7 cellular contexts compared by ENCODE assay signal in the genomic region with DNA sequence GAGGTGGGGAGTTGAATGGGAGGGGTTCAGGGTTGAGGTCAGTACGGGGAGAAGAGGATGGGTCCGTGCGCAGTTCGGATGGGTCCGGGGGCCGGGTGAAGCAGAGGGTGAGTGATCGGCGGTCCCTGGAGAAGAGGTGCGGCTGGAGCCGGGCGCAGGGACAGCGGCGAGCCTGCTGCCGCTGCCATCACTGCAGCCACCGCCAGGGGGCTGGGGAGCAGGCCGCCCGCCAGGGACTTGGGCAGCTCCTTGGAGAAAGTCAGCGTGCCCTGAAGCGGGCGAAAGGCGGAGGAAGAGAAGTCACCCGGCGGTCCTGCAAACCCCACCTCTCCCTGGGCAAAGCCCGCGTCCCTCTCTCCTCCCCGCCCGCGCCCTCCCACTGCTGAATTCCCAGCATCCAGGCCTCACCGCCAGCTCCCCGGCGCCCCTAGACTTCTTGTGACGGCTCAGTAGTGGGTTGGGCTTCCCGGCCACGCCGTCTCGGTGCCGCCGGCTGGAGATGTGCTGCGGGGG. TPM values are rescaled to one million over a fixed set of nuclear protein-coding genes. Genes with fewer than 3 reads are reported as not detected.
DNase-seq lines count a peak whose midpoint lies in the region; ATAC-seq, FAIRE-seq and TF ChIP-seq lines count a peak whose summit lies in the region.

No MANE protein-coding gene starts in this region.

- no peaks in the 10 kb centered on the region for H3K27me3 ChIP-seq in keratinocyte (ENCODE audit: control insufficient read depth, extremely low read depth, insufficient read depth, low read length)
- no peaks in the 10 kb centered on the region for H3K27me3 ChIP-seq in smooth muscle cell (ENCODE audit: low read depth)

- TF ChIP-seq CTCF in GM12875 (IDR thresholded peaks at IDR 0.05; ENCODE audit: borderline replicate concordance, insufficient read depth, low read depth, low read length), result peak; percentile 84
- TF ChIP-seq CTCF in cardiac fibroblast (IDR thresholded peaks at IDR 0.05; ENCODE audit: low read depth, low read length), result peak; percentile 82
- TF ChIP-seq CTCF in keratinocyte (optimal IDR thresholded peaks at IDR 0.05 in 1 of 3, IDR thresholded peaks at IDR 0.05 in 1 of 3, conservative IDR thresholded peaks at IDR 0.05 in 1 of 3; ENCODE audit: extremely low read depth in 1 of 3, insufficient read depth in 2 of 3, low read length in 3 of 3), result peak; percentile 21 to 62 (median 46)
- TF ChIP-seq CTCF in smooth muscle cell (IDR thresholded peaks at IDR 0.05; ENCODE audit: borderline replicate concordance, insufficient read depth, poor library complexity, severe bottlenecking), result peak; percentile 85

- H3K9me3 ChIP-seq in keratinocyte (ENCODE audit: control insufficient read depth, low read depth, low read length) (no peaks in the 10 kb centered on the region), smooth muscle cell (replicated peaks; ENCODE audit: low read depth) (no peaks in the 10 kb centered on the region)

- ATAC-seq in GM21423 (IDR thresholded peaks at IDR 0.05; ENCODE audit: unreplicated experiment) (no peak), HG03159 (IDR thresholded peaks at IDR 0.05; ENCODE audit: unreplicated experiment) (no peak)

- 7% methylated on average over 32 of the region's 39 CpGs for WGBS in smooth muscle cell (ENCODE audit: low lambda C conversion rate)

- H3K4me1 ChIP-seq in keratinocyte (ENCODE audit: control insufficient read depth, extremely low read depth, insufficient read depth, low read length) (peaks cover 34% of the 10 kb centered on the region), smooth muscle cell (ENCODE audit: low read depth) (peaks cover 8% of the 10 kb centered on the region)

- H3K9ac ChIP-seq in keratinocyte (ENCODE audit: control insufficient read depth, extremely low read depth, insufficient read depth, low read length) (no peak overlapping the region), smooth muscle cell (ENCODE audit: low read depth) (no peak overlapping the region)

- peaks cover 3% of the 10 kb centered on the region for H3K9me1 ChIP-seq in keratinocyte (ENCODE audit: control insufficient read depth, extremely low read depth, insufficient read depth, low read length)

- dilution Hi-C loops in keratinocyte (cut with MboI; ENCODE audit: extremely low pct_ligation_motif_present, low sequenced_read_pairs), result no loop called here

- H3K4me2 ChIP-seq in keratinocyte (ENCODE audit: control insufficient read depth, extremely low read depth, insufficient read depth, low read depth, low read length), result no peak overlapping the region
- H3K4me2 ChIP-seq in smooth muscle cell, result peak overlapping the region; percentile 95

- H3K36me3 ChIP-seq in keratinocyte (ENCODE audit: control insufficient read depth in 2 of 2, extremely low read depth in 1 of 2, insufficient read depth in 2 of 2, low read length in 2 of 2) (peaks cover 41 to 43% of the 10 kb centered on the region in 2 experiments), smooth muscle cell (ENCODE audit: low read depth) (no peaks in the 10 kb centered on the region)

- H3K4me3 ChIP-seq in GM12875 (ENCODE audit: low read depth, low read length) (no peak overlapping the region), cardiac fibroblast (replicated peaks in 1 of 2; ENCODE audit: low read depth in 2 of 2, low read length in 2 of 2) (peak overlapping the region; percentile 29 to 41), keratinocyte (ENCODE audit: control insufficient read depth in 2 of 3, extremely low read depth in 1 of 3, insufficient read depth in 2 of 3, low read depth in 1 of 3, low read length in 3 of 3) (no peak overlapping the region), smooth muscle cell (peak overlapping the region; percentile 49)

- H2AFZ ChIP-seq in keratinocyte (ENCODE audit: control insufficient read depth, low read length), result no peak overlapping the region
- H2AFZ ChIP-seq in smooth muscle cell (ENCODE audit: low read depth), result no peak overlapping the region

- H4K20me1 ChIP-seq in keratinocyte (ENCODE audit: control insufficient read depth, extremely low read depth, insufficient read depth, low read length), result peaks cover 5% of the 10 kb centered on the region
- H4K20me1 ChIP-seq in smooth muscle cell (ENCODE audit: low read depth), result no peaks in the 10 kb centered on the region

- H3F3A ChIP-seq in smooth muscle cell (ENCODE audit: low read depth), result peaks cover 12% of the 10 kb centered on the region

- DNase-seq in NCI-H2227 treated with DMSO at 0.1 percent for 48 hours (lab: John Stamatoyannopoulos, UW) (peak; percentile 23), cardiac fibroblast (ENCODE audit: low read depth in 2 of 2) (peak; percentile 84 to 94), keratinocyte (ENCODE audit: low read depth, low spot score) (no peak), smooth muscle cell (lab: John Stamatoyannopoulos, UW; ENCODE audit: unreplicated experiment) (peak; percentile 73)

- H3K27ac ChIP-seq in keratinocyte (ENCODE audit: control insufficient read depth, insufficient read depth, low read length), result no peak overlapping the region
- no peak overlapping the region for H3K27ac ChIP-seq in smooth muscle cell (ENCODE audit: low read depth)

- no peak for FAIRE-seq in keratinocyte (lab: Jason Lieb, UNC)

- H3K79me2 ChIP-seq in keratinocyte (ENCODE audit: control insufficient read depth, insufficient read depth, low read length), result peaks cover 2% of the 10 kb centered on the region
- H3K79me2 ChIP-seq in smooth muscle cell (ENCODE audit: low read depth), result no peaks in the 10 kb centered on the region

RNA-seq across cellular contexts. Expression of a gene that starts 6.0 kb away (rescaled TPM):
- polyA plus RNA-seq in keratinocyte, result 0.08 to 0.17 TPM (median 0.12 TPM) in 3 replicates
- polyA plus RNA-seq in keratinocyte (2011; ENCODE audit: low read depth), result 0.39 TPM
- polyA plus RNA-seq in keratinocyte (2011; cell fraction: cytosol; rRNA removed), result not detected in 2 replicates
- 1.2 and 1.7 TPM in 2 replicates for polyA plus RNA-seq in keratinocyte (2011; cell fraction: nucleus; rRNA removed)
- polyA plus RNA-seq in keratinocyte (2012; ENCODE audit: low replicate concordance), result 0.07 and 0.93 TPM in 2 replicates
- polyA minus RNA-seq in keratinocyte, result 0.70 TPM in 1 of 3 replicates, not detected in the others
- polyA minus RNA-seq in keratinocyte (2011; cell fraction: cytosol; rRNA and poly(A)+ RNA removed), result not detected
- 0.21 and 0.39 TPM in 2 replicates for polyA minus RNA-seq in keratinocyte (2011; cell fraction: nucleus; rRNA and poly(A)+ RNA removed)
- total RNA-seq in smooth muscle cell, result 0.09 and 0.13 TPM in 2 replicates
- polyA plus RNA-seq in smooth muscle cell, result 0.46 TPM in 1 of 2 replicates, not detected in the other

RNA-seq across cellular contexts. Expression of a gene that starts 14.3 kb away (rescaled TPM):
- 11.4 to 20.1 TPM (median 13.3 TPM) in 3 replicates for polyA plus RNA-seq in keratinocyte
- polyA plus RNA-seq in keratinocyte (2011; ENCODE audit: low read depth), result 64.8 TPM
- polyA plus RNA-seq in keratinocyte (2011; cell fraction: cytosol; rRNA removed), result 18.1 and 42.4 TPM in 2 replicates
- polyA plus RNA-seq in keratinocyte (2011; cell fraction: nucleus; rRNA removed), result 25.2 and 35.8 TPM in 2 replicates
- polyA plus RNA-seq in keratinocyte (2012; ENCODE audit: low replicate concordance), result 77.0 and 80.7 TPM in 2 replicates
- 16.2 to 88.2 TPM (median 23.5 TPM) in 3 replicates for polyA minus RNA-seq in keratinocyte
- 58.1 TPM for polyA minus RNA-seq in keratinocyte (2011; cell fraction: cytosol; rRNA and poly(A)+ RNA removed)
- polyA minus RNA-seq in keratinocyte (2011; cell fraction: nucleus; rRNA and poly(A)+ RNA removed), result 26.4 and 36.5 TPM in 2 replicates
- total RNA-seq in smooth muscle cell, result 9.3 and 20.2 TPM in 2 replicates
- 6.5 and 17.2 TPM in 2 replicates for polyA plus RNA-seq in smooth muscle cell

RNA-seq across cellular contexts. Expression of a gene that starts 45.3 kb away (rescaled TPM):
- polyA plus RNA-seq in keratinocyte (208 to 280 TPM (median 237 TPM) in 3 replicates), smooth muscle cell (214 and 219 TPM in 2 replicates)
- polyA plus RNA-seq in keratinocyte (2011; ENCODE audit: low read depth), result 136 TPM
- 168 and 272 TPM in 2 replicates for polyA plus RNA-seq in keratinocyte (2011; cell fraction: cytosol; rRNA removed)
- polyA plus RNA-seq in keratinocyte (2011; cell fraction: nucleus; rRNA removed), result 102 and 115 TPM in 2 replicates
- 182 and 216 TPM in 2 replicates for polyA plus RNA-seq in keratinocyte (2012; ENCODE audit: low replicate concordance)
- 51.4 to 134 TPM (median 129 TPM) in 3 replicates for polyA minus RNA-seq in keratinocyte
- 164 TPM for polyA minus RNA-seq in keratinocyte (2011; cell fraction: cytosol; rRNA and poly(A)+ RNA removed)
- polyA minus RNA-seq in keratinocyte (2011; cell fraction: nucleus; rRNA and poly(A)+ RNA removed), result 44.7 and 81.6 TPM in 2 replicates
- 147 and 163 TPM in 2 replicates for total RNA-seq in smooth muscle cell

RNA-seq across cellular contexts. Expression of a gene that starts 48.8 kb away (rescaled TPM):
- 47.9 to 107 TPM (median 68.0 TPM) in 3 replicates for polyA plus RNA-seq in keratinocyte
- 14.5 TPM for polyA plus RNA-seq in keratinocyte (2011; ENCODE audit: low read depth)
- 25.2 and 31.4 TPM in 2 replicates for polyA plus RNA-seq in keratinocyte (2011; cell fraction: cytosol; rRNA removed)
- 168 and 190 TPM in 2 replicates for polyA plus RNA-seq in keratinocyte (2011; cell fraction: nucleus; rRNA removed)
- 38.3 and 109 TPM in 2 replicates for polyA plus RNA-seq in keratinocyte (2012; ENCODE audit: low replicate concordance)
- 127 to 228 TPM (median 141 TPM) in 3 replicates for polyA minus RNA-seq in keratinocyte
- polyA minus RNA-seq in keratinocyte (2011; cell fraction: cytosol; rRNA and poly(A)+ RNA removed), result 88.1 TPM
- polyA minus RNA-seq in keratinocyte (2011; cell fraction: nucleus; rRNA and poly(A)+ RNA removed), result 246 and 280 TPM in 2 replicates
- total RNA-seq in smooth muscle cell, result 151 and 163 TPM in 2 replicates
- polyA plus RNA-seq in smooth muscle cell, result 192 and 202 TPM in 2 replicates

Comparison
In these comparisons a context has a peak if more than half of its experiments do, and no peak if none do; other contexts are left out.
1. H3K4me3 ChIP-seq: peak in cardiac fibroblast (2 of 2) and smooth muscle cell (single experiment); none in GM12875 (single experiment) and keratinocyte (0 of 3).
2. Peak in every context shown above with its lines, with median percentiles within 50 percentile points of each other: CTCF ChIP-seq.